ENCODE assay signal across 23 cellular contexts in the genomic region with DNA sequence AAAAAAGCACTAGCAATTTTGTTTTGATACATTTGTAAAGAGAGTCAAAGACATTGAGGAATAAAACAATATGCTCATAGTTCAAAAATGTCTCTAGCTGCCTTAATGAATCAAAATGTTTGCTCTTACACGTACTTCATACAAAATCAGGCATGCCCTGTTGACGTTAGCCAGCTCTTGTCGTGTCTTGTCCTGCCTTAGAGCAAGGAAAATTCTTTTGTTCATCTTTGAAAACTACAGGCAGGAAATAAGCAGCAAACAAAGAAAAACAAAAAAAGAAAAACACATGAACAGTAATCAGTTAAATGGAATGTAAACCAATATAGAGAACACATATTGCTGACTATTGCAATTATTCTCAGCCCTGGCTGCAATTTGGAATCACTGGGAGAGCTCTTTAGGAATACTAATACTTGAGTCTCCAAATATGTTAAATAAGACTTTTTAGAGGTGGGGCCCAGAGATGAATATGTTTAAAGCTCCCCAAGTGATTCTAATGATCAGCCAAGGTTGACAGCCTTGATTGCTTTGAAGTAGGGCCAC. TPM values are rescaled to one million over a fixed set of nuclear protein-coding genes. Genes with fewer than 3 reads are reported as not detected.
DNase-seq lines count a peak whose midpoint lies in the region; ATAC-seq and TF ChIP-seq lines count a peak whose summit lies in the region.
"Had no signal": no experiment of that assay in that cellular context is flagged by ENCODE, and none has a peak within 500 bp of the region (broad histone marks: within the 10 kb centered on the region; RNA-seq: fewer than 3 reads in every experiment).

No MANE protein-coding gene starts in this region.

- no TSS peak for BruUV-seq in mammary epithelial cell (replicated peaks; lab: Mats Ljungman, UMichigan)

- peaks cover 47% of the 10 kb centered on the region for H3K4me1 ChIP-seq in mammary epithelial cell (ENCODE audit: insufficient read depth, low read length)
- peaks cover 56% of the 10 kb centered on the region for H3K4me1 ChIP-seq in foreskin keratinocyte
- peaks cover 36 to 37% of the 10 kb centered on the region in 2 donors for H3K4me1 ChIP-seq in thyroid gland
- H3K4me1 ChIP-seq: Caco-2 had no signal

- no peaks in the 10 kb centered on the region for H4K20me1 ChIP-seq in mammary epithelial cell (ENCODE audit: insufficient read depth, low read length)

- in situ Hi-C loops in mammary epithelial cell (cut with MboI; ENCODE audit: low sequenced_read_pairs in 2 of 2): no loop called here

- no peaks in the 10 kb centered on the region for H3K27me3 ChIP-seq in mammary epithelial cell (ENCODE audit: insufficient read depth, low read length)
- H3K27me3 ChIP-seq in foreskin keratinocyte: no peaks in the 10 kb centered on the region
- no peaks in the 10 kb centered on the region for H3K27me3 ChIP-seq in thyroid gland
- H3K27me3 ChIP-seq: heart left ventricle, Peyer's patch had no signal

- H3K79me2 ChIP-seq in mammary epithelial cell (ENCODE audit: insufficient read depth, low read length): no peaks in the 10 kb centered on the region

- H3K4me1 Mint-ChIP-seq in activated CD4-positive, alpha-beta T cell treated with anti-CD3 and anti-CD28 coated beads, Interleukin-2, amount 10 ng/mL, durations not matched to agents 7 days and 5 days: no peaks in the 10 kb centered on the region

- no peak for TF ChIP-seq POLR2A in thyroid gland (IDR thresholded peaks at IDR 0.05)

- no peak overlapping the region for H3K4me3 Mint-ChIP-seq in activated CD4-positive, alpha-beta T cell treated with anti-CD3 and anti-CD28 coated beads, Interleukin-2, amount 10 ng/mL, durations not matched to agents 7 days and 5 days

- 0% methylated on average over 3 of the region's 3 CpGs for WGBS in mammary epithelial cell (ENCODE audit: low coverage, missing lambda C conversion rate)
- WGBS in thyroid gland, 2 donors: 22 to 32% methylated on average over 3 of the region's 3 CpGs

- no peaks in the 10 kb centered on the region for H3K36me3 Mint-ChIP-seq in activated CD4-positive, alpha-beta T cell treated with anti-CD3 and anti-CD28 coated beads, Interleukin-2, amount 10 ng/mL, durations not matched to agents 7 days and 5 days (ENCODE audit: low read depth)

- peaks cover 17% of the 10 kb centered on the region for H3K27me3 Mint-ChIP-seq in activated CD4-positive, alpha-beta T cell treated with anti-CD3 and anti-CD28 coated beads, Interleukin-2, amount 10 ng/mL, durations not matched to agents 7 days and 5 days

- POLR2A ChIA-PET in activated CD4-positive, alpha-beta T cell treated with anti-CD3 and anti-CD28 coated beads, Interleukin-2, amount 10 ng/mL, durations not matched to agents 7 days and 5 days (lab: Charles Lee): interaction anchor here (0.5 kb wide), 1 partner anchor 12 kb away, joined by 3 read pairs; no protein-coding TSS in a partner anchor

- H3K36me3 ChIP-seq in mammary epithelial cell (ENCODE audit: insufficient read depth, low read length): no peaks in the 10 kb centered on the region
- H3K36me3 ChIP-seq in thyroid gland: no peaks in the 10 kb centered on the region
- H3K36me3 ChIP-seq: heart left ventricle, Peyer's patch had no signal

- no peaks in the 10 kb centered on the region for H3K9me3 Mint-ChIP-seq in activated CD4-positive, alpha-beta T cell treated with anti-CD3 and anti-CD28 coated beads, Interleukin-2, amount 10 ng/mL, durations not matched to agents 7 days and 5 days

- DNase-seq in NCI-H1105 treated with DMSO at 0.1 percent for 48 hours (lab: John Stamatoyannopoulos, UW) (peak; percentile 84), mammary epithelial cell (peak; percentile 93), foreskin keratinocyte (peak; percentile 96 to 99), thyroid gland (no peak)
- no peak for DNase-seq in activated CD4-positive, alpha-beta T cell treated with anti-CD3 and anti-CD28 coated beads, Interleukin-2, amount 10 ng/mL, durations not matched to agents 7 days and 5 days
- DNase-seq: activated CD8-positive, alpha-beta memory T cell treated with anti-CD3 and anti-CD28 coated beads, Interleukin-2, amount 50 U/mL, for 48 hours; activated effector memory CD4-positive, alpha-beta T cell treated with anti-CD3 and anti-CD28 coated beads, Interleukin-2, amount 50 U/mL, for 16 hours; amygdala; Caco-2; effector memory CD4-positive, alpha-beta T cell; heart left ventricle; left ventricle myocardium superior; NCI-H1092; NCI-H2081; NCI-H446 treated with DMSO at 0.1 percent for 48 hours; Peyer's patch; stimulated activated CD4-positive, alpha-beta T cell treated with anti-CD3 and anti-CD28 coated beads, Interleukin-12 subunit alpha, Interleukin-12 subunit beta, amount 100 ng/mL, for 4 hours; T-helper 2 cell had no signal

- H3K4me3 ChIP-seq in mammary epithelial cell (replicated peaks in 1 of 3; ENCODE audit: insufficient read depth in 1 of 3, low read depth in 2 of 3, low read length in 3 of 3) (peak overlapping the region in 1 of 3 experiments; percentile 13), thyroid gland (replicated peaks in 1 of 3) (no peak overlapping the region)
- H3K4me3 ChIP-seq: heart left ventricle, Peyer's patch, SK-N-MC had no signal

- H3K9ac ChIP-seq in mammary epithelial cell (ENCODE audit: insufficient read depth, low read length): peak overlapping the region; percentile 19

- H2AFZ ChIP-seq in mammary epithelial cell (ENCODE audit: low read depth, low read length): no peak overlapping the region

- H3K27ac Mint-ChIP-seq in activated CD4-positive, alpha-beta T cell treated with anti-CD3 and anti-CD28 coated beads, Interleukin-2, amount 10 ng/mL, durations not matched to agents 7 days and 5 days: no peak overlapping the region

- TF ChIP-seq CTCF in mammary epithelial cell (conservative IDR thresholded peaks at IDR 0.05 in 1 of 2, IDR thresholded peaks at IDR 0.05 in 1 of 2; ENCODE audit: extremely low read depth in 1 of 2, insufficient read depth in 1 of 2, low read depth in 1 of 2, low read length in 2 of 2) (no peak), foreskin keratinocyte (conservative IDR thresholded peaks at IDR 0.05) (peak; percentile 8), thyroid gland (IDR thresholded peaks at IDR 0.05) (no peak)

- H3K9me3 ChIP-seq in mammary epithelial cell (replicated peaks; ENCODE audit: insufficient read depth, low read length): no peaks in the 10 kb centered on the region
- no peaks in the 10 kb centered on the region for H3K9me3 ChIP-seq in thyroid gland
- H3K9me3 ChIP-seq: Caco-2, heart left ventricle, Peyer's patch had no signal

- H3K27ac ChIP-seq in mammary epithelial cell (ENCODE audit: insufficient read depth, low read depth, low read length) (peak overlapping the region; percentile 96), foreskin keratinocyte (peak overlapping the region; percentile 80), thyroid gland (peak overlapping the region; percentile 36 to 57 (median 57))
- H3K27ac ChIP-seq: Peyer's patch, SK-N-MC, VCaP had no signal

- CTCF ChIA-PET in mammary epithelial cell (lab: Charles Lee; ENCODE audit: low non-redundant PET): interaction anchor here (0.7 to 1.1 kb wide), 2 partner anchors 11 to 73 kb away, joined by 3 to 7 read pairs; no protein-coding TSS in a partner anchor
- CTCF ChIA-PET in activated CD4-positive, alpha-beta T cell treated with anti-CD3 and anti-CD28 coated beads, Interleukin-2, amount 10 ng/mL, durations not matched to agents 7 days and 5 days (lab: Charles Lee): interaction anchor here (1.0 to 1.2 kb wide), 2 partner anchors 12 to 15 kb away, joined by 3 to 4 read pairs; no protein-coding TSS in a partner anchor

- intact Hi-C loops in mammary epithelial cell (cut with micrococcal nuclease): loop anchor here (2.0 kb wide), 2 partner anchors 67 to 101 kb away; no protein-coding TSS in a partner anchor
- intact Hi-C loops in thyroid gland (cut with DNase I): no loop called here

- dilution Hi-C loops in mammary epithelial cell (cut with HindIII; ENCODE audit: low sequenced_read_pairs): no loop called here

- ATAC-seq in foreskin keratinocyte (peak; percentile 88), GM18519 (IDR thresholded peaks at IDR 0.05; ENCODE audit: low FRiP score, unreplicated experiment) (no peak), GM18868 (IDR thresholded peaks at IDR 0.05; ENCODE audit: unreplicated experiment) (no peak), HG02759 (IDR thresholded peaks at IDR 0.05; ENCODE audit: unreplicated experiment) (no peak)

- H3K4me2 ChIP-seq in mammary epithelial cell (ENCODE audit: insufficient read depth, low read depth, low read length): peak overlapping the region; percentile 65

RNA-seq across cellular contexts. Expression of gene CAPNS2, which starts 1.7 kb away (rescaled TPM):
- total RNA-seq in mammary epithelial cell: 1 to 10 TPM; 1.8 to 3.2 TPM
- polyA plus RNA-seq in mammary epithelial cell: 0.82 TPM
- polyA minus RNA-seq in mammary epithelial cell: not detected
- total RNA-seq in foreskin keratinocyte: 5.6 and 18.0 TPM in 2 replicates
- 5.9 and 19.6 TPM in 2 replicates for polyA plus RNA-seq in foreskin keratinocyte
- total RNA-seq in thyroid gland: 10 to 100 TPM in 1 of 4 donors, 1 to 10 TPM in 3; 6.9 to 10.6 (median 8.3) TPM
- not detected for total RNA-seq in activated CD4-positive, alpha-beta T cell treated with anti-CD3 and anti-CD28 coated beads, Interleukin-2, amount 10 ng/mL, durations not matched to agents 7 days and 5 days
- total RNA-seq: Caco-2, left ventricle myocardium superior had no signal
- polyA plus RNA-seq: heart left ventricle had no signal

RNA-seq across cellular contexts. Expression of gene LPCAT2, which starts 59.4 kb away (rescaled TPM):
- total RNA-seq in mammary epithelial cell (100 to 1,000 TPM in 1 of 2 donors, 10 to 100 TPM in 1; 50.5 to 173 TPM), foreskin keratinocyte (30.0 and 32.5 TPM in 2 replicates), thyroid gland (100 to 1,000 TPM; 115 to 274 (median 214) TPM)
- polyA plus RNA-seq in mammary epithelial cell (32.4 TPM), foreskin keratinocyte (11.8 and 15.1 TPM in 2 replicates)
- 109 TPM for polyA minus RNA-seq in mammary epithelial cell
- total RNA-seq in activated CD4-positive, alpha-beta T cell treated with anti-CD3 and anti-CD28 coated beads, Interleukin-2, amount 10 ng/mL, durations not matched to agents 7 days and 5 days: under 1 TPM; 0.30 to 0.87 TPM

Comparison
In these comparisons a context has a peak if more than half of its experiments do, and no peak if none do; other contexts are left out.
1. DNase-seq: peak in NCI-H1105 treated with DMSO at 0.1 percent for 48 hours (single experiment), mammary epithelial cell (single experiment) and foreskin keratinocyte (2 of 2); none in thyroid gland (0 of 2) and activated CD4-positive, alpha-beta T cell treated with anti-CD3 and anti-CD28 coated beads, Interleukin-2, amount 10 ng/mL, durations not matched to agents 7 days and 5 days (single experiment).
2. RNA of gene LPCAT2, which starts 59.4 kb away (total RNA-seq): 115 to 274 TPM in thyroid gland, 50.5 to 173 TPM in mammary epithelial cell and 30.0 to 32.5 TPM in foreskin keratinocyte; 0.30 to 0.87 TPM in activated CD4-positive, alpha-beta T cell treated with anti-CD3 and anti-CD28 coated beads, Interleukin-2, amount 10 ng/mL, durations not matched to agents 7 days and 5 days; every median in the first group is over 10 times any median in the second.
3. Peak in every context shown above with its lines, with median percentiles within 50 percentile points of each other: H3K27ac ChIP-seq.